25 cellular contexts compared by ENCODE assay signal in the genomic region with DNA sequence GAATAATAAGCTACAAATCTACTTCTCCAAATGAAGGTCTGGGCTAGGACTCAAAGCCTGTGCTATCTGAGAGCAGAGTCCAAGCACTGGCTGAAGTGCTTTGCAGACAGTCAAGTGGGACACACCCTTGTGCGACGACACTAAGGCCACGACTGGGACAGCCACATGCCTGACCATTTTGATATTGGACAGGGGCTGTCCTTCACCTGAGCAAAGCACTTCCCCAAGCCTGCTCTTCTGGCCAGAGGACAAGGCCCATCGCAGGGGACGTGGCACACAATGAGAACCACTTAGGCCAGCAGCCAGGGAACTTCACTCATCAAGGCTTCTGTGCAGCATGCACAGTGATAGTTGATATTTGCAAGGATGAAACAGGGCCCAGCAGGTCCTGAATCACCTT.
"Had no signal": no experiment of that assay in that cellular context is flagged by ENCODE, and none has a peak within 500 bp of the region (broad histone marks: within the 10 kb centered on the region; RNA-seq: fewer than 3 reads in every experiment).

No MANE protein-coding gene starts in this region.

- H3K36me3 ChIP-seq: colonic mucosa, neural progenitor cell, right lobe of liver, suprapubic skin had no signal

- H3K27me3 ChIP-seq: colonic mucosa, esophagus muscularis mucosa, foreskin keratinocyte, gastroesophageal sphincter, heart left ventricle, hepatocyte, neural progenitor cell, right lobe of liver, suprapubic skin had no signal

- ATAC-seq: foreskin keratinocyte; gastroesophageal sphincter; right lobe of liver; stimulated activated naive CD8-positive, alpha-beta T cell treated with anti-CD3 and anti-CD28 coated beads, Interleukin-15, amount 100 ng/mL, for 72 hours had no signal

- H3K27me3 Mint-ChIP-seq: dendritic cell treated with granulocyte-macrophage colony-stimulating factor and Interleukin-4, amounts not matched to agents 40 ng/mL and 50 ng/mL, for 4 days; memory B cell; progenitor cell of endocrine pancreas; stimulated activated naive CD8-positive, alpha-beta T cell treated with anti-CD3 and anti-CD28 coated beads, Interleukin-15, amount 100 ng/mL, for 72 hours had no signal

- H3K27ac ChIP-seq: colonic mucosa, esophagus muscularis mucosa, foreskin keratinocyte, gastroesophageal sphincter, heart left ventricle, hepatocyte, neural progenitor cell, parathyroid adenoma, right lobe of liver, suprapubic skin had no signal

- H3K9me3 ChIP-seq: colonic mucosa, esophagus muscularis mucosa, gastroesophageal sphincter, heart left ventricle, right lobe of liver, suprapubic skin had no signal

- H3K4me3 ChIP-seq: colonic mucosa, esophagus muscularis mucosa, gastroesophageal sphincter, heart left ventricle, hepatocyte, lung, neural progenitor cell, right lobe of liver, smooth muscle cell, suprapubic skin had no signal

- H3K9me3 Mint-ChIP-seq: dendritic cell treated with granulocyte-macrophage colony-stimulating factor and Interleukin-4, amounts not matched to agents 40 ng/mL and 50 ng/mL, for 4 days; memory B cell; nephron; neural progenitor cell; stimulated activated naive CD8-positive, alpha-beta T cell treated with anti-CD3 and anti-CD28 coated beads, Interleukin-15, amount 100 ng/mL, for 72 hours had no signal

- H3K36me3 Mint-ChIP-seq: neural progenitor cell had no signal

- H3K4me1 ChIP-seq: colonic mucosa, gastroesophageal sphincter, heart left ventricle, parathyroid adenoma, right lobe of liver had no signal

- DNase-seq: colonic mucosa; effector memory CD4-positive, alpha-beta T cell; foreskin keratinocyte; kidney; right lobe of liver; stimulated activated CD4-positive, alpha-beta T cell treated with anti-CD3 and anti-CD28 coated beads, Interleukin-12 subunit alpha, Interleukin-12 subunit beta, amount 100 ng/mL, for 4 hours; stimulated activated CD4-positive, alpha-beta T cell treated with anti-CD3 and anti-CD28 coated beads, Interleukin-1b, Interleukin-23, amount 100 ng/mL, for 48 hours; stimulated activated CD4-positive, alpha-beta T cell treated with anti-CD3 and anti-CD28 coated beads, Interleukin-4, amount 100 ng/mL, for 1 hour; stimulated activated CD8-positive, alpha-beta memory T cell treated with anti-CD3 and anti-CD28 coated beads, Interleukin-4, amount 100 ng/mL, for 48 hours; stimulated activated naive CD4-positive, alpha-beta T cell; stimulated activated naive CD8-positive, alpha-beta T cell treated with anti-CD3 and anti-CD28 coated beads, Interleukin-15, amount 100 ng/mL, for 72 hours; trophoblast cell had no signal

- H3K27ac Mint-ChIP-seq: dendritic cell treated with granulocyte-macrophage colony-stimulating factor and Interleukin-4, amounts not matched to agents 40 ng/mL and 50 ng/mL, for 4 days; memory B cell; nephron; neural progenitor cell; stimulated activated naive CD8-positive, alpha-beta T cell treated with anti-CD3 and anti-CD28 coated beads, Interleukin-15, amount 100 ng/mL, for 72 hours had no signal

- H3K4me3 Mint-ChIP-seq: dendritic cell treated with granulocyte-macrophage colony-stimulating factor and Interleukin-4, amounts not matched to agents 40 ng/mL and 50 ng/mL, for 4 days; memory B cell; nephron; neural progenitor cell; stimulated activated naive CD8-positive, alpha-beta T cell treated with anti-CD3 and anti-CD28 coated beads, Interleukin-15, amount 100 ng/mL, for 72 hours had no signal
